1 cellular context compared by ENCODE assay signal in genomic region chr13:33817843-33818661, GRCh38.
A peak's percentile ranks its signal among the peaks of the same experiment; 100 is the strongest.
TF ChIP-seq lines count a peak whose summit lies in the region.

A gene with protein sequence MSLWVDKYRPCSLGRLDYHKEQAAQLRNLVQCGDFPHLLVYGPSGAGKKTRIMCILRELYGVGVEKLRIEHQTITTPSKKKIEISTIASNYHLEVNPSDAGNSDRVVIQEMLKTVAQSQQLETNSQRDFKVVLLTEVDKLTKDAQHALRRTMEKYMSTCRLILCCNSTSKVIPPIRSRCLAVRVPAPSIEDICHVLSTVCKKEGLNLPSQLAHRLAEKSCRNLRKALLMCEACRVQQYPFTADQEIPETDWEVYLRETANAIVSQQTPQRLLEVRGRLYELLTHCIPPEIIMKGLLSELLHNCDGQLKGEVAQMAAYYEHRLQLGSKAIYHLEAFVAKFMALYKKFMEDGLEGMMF (plus strand): TSS chr13:33818149. CDS start chr13:33818179, 30 bp downstream.

TF ChIP-seq in HepG2, 621 proteins besides CTCF, POLR2A, EP300 and RAD21 (continued from another document and continues in another):
- TF ChIP-seq NR2F6 (IDR thresholded peaks at IDR 0.05) (no peak), NR2F6 (CRISPR knock-in tag; IDR thresholded peaks at IDR 0.05) (peak; percentile 38; the same call in 1 of the 2 replicates), BRD4 (CRISPR knock-in tag; IDR thresholded peaks at IDR 0.05) (no peak), ZNF225 (CRISPR knock-in tag; IDR thresholded peaks at IDR 0.05) (no peak), ZNF724P (CRISPR knock-in tag; IDR thresholded peaks at IDR 0.05; ENCODE audit: borderline replicate concordance) (peak; percentile 95), SETDB1 (CRISPR knock-in tag; IDR thresholded peaks at IDR 0.05; ENCODE audit: borderline replicate concordance) (no peak), ZNF333 (CRISPR knock-in tag; IDR thresholded peaks at IDR 0.05; ENCODE audit: borderline replicate concordance) (0 out of 2 replicates have a peak, but pooled peaks have one; percentile 53), FOXK2 (IDR thresholded peaks at IDR 0.05) (no peak), RFXAP (CRISPR knock-in tag; IDR thresholded peaks at IDR 0.05; ENCODE audit: borderline replicate concordance) (peak; percentile 58; the same call in 1 of the 2 replicates), HBP1 (CRISPR knock-in tag; IDR thresholded peaks at IDR 0.05; ENCODE audit: low read depth) (peak; percentile 98), ZNF773 (CRISPR knock-in tag; IDR thresholded peaks at IDR 0.05; ENCODE audit: borderline replicate concordance) (no peak), ZNF792 (CRISPR knock-in tag; IDR thresholded peaks at IDR 0.05) (peak; percentile 63; the same call in 1 of the 2 replicates), PRMT3 (CRISPR knock-in tag; IDR thresholded peaks at IDR 0.05; ENCODE audit: borderline replicate concordance, low read depth) (no peak; the same call in 1 of the 2 replicates), ZNF335 (CRISPR knock-in tag; IDR thresholded peaks at IDR 0.05) (0 out of 2 replicates have a peak, but pooled peaks have one; percentile 26), MEIS1 (CRISPR knock-in tag; IDR thresholded peaks at IDR 0.05; ENCODE audit: borderline replicate concordance) (no peak), ETV6 (CRISPR knock-in tag; conservative IDR thresholded peaks at IDR 0.05) (peak; percentile 44; the same call in 1 of the 2 replicates), ZBTB21 (CRISPR knock-in tag; IDR thresholded peaks at IDR 0.05) (peak; percentile 88), ISX (CRISPR knock-in tag; conservative IDR thresholded peaks at IDR 0.05) (peak; percentile 62; the same call in 1 of the 2 replicates), ZNF10 (CRISPR knock-in tag; IDR thresholded peaks at IDR 0.05; ENCODE audit: borderline replicate concordance, low read depth) (no peak), UBTF (CRISPR knock-in tag; IDR thresholded peaks at IDR 0.05) (peak; percentile 39; the same call in 1 of the 2 replicates), ZNF24 (IDR thresholded peaks at IDR 0.05) (0 out of 2 replicates have a peak, but pooled peaks have one; percentile 38), ZFAT (CRISPR knock-in tag; conservative IDR thresholded peaks at IDR 0.05) (no peak; the same call in 1 of the 2 replicates), TOPORS (CRISPR knock-in tag; IDR thresholded peaks at IDR 0.05) (peak; percentile 79), ZNF34 (CRISPR knock-in tag; IDR thresholded peaks at IDR 0.05; ENCODE audit: borderline replicate concordance) (no peak), TAF1 (CRISPR knock-in tag; IDR thresholded peaks at IDR 0.05) (peak; percentile 70; the same call in 1 of the 2 replicates), ZNF577 (CRISPR knock-in tag; IDR thresholded peaks at IDR 0.05; ENCODE audit: borderline replicate concordance, low read depth) (no peak)
- TF ChIP-seq, protein P1, sequence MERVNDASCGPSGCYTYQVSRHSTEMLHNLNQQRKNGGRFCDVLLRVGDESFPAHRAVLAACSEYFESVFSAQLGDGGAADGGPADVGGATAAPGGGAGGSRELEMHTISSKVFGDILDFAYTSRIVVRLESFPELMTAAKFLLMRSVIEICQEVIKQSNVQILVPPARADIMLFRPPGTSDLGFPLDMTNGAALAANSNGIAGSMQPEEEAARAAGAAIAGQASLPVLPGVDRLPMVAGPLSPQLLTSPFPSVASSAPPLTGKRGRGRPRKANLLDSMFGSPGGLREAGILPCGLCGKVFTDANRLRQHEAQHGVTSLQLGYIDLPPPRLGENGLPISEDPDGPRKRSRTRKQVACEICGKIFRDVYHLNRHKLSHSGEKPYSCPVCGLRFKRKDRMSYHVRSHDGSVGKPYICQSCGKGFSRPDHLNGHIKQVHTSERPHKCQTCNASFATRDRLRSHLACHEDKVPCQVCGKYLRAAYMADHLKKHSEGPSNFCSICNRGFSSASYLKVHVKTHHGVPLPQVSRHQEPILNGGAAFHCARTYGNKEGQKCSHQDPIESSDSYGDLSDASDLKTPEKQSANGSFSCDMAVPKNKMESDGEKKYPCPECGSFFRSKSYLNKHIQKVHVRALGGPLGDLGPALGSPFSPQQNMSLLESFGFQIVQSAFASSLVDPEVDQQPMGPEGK (CRISPR knock-in tag; IDR thresholded peaks at IDR 0.05) = peak; percentile 65
- TF ChIP-seq, protein P2, sequence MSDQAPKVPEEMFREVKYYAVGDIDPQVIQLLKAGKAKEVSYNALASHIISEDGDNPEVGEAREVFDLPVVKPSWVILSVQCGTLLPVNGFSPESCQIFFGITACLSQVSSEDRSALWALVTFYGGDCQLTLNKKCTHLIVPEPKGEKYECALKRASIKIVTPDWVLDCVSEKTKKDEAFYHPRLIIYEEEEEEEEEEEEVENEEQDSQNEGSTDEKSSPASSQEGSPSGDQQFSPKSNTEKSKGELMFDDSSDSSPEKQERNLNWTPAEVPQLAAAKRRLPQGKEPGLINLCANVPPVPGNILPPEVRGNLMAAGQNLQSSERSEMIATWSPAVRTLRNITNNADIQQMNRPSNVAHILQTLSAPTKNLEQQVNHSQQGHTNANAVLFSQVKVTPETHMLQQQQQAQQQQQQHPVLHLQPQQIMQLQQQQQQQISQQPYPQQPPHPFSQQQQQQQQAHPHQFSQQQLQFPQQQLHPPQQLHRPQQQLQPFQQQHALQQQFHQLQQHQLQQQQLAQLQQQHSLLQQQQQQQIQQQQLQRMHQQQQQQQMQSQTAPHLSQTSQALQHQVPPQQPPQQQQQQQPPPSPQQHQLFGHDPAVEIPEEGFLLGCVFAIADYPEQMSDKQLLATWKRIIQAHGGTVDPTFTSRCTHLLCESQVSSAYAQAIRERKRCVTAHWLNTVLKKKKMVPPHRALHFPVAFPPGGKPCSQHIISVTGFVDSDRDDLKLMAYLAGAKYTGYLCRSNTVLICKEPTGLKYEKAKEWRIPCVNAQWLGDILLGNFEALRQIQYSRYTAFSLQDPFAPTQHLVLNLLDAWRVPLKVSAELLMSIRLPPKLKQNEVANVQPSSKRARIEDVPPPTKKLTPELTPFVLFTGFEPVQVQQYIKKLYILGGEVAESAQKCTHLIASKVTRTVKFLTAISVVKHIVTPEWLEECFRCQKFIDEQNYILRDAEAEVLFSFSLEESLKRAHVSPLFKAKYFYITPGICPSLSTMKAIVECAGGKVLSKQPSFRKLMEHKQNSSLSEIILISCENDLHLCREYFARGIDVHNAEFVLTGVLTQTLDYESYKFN (CRISPR knock-in tag; conservative IDR thresholded peaks at IDR 0.05) = 0 out of 2 replicates have a peak, but pooled peaks have one; percentile 23
- TF ChIP-seq, protein P3, sequence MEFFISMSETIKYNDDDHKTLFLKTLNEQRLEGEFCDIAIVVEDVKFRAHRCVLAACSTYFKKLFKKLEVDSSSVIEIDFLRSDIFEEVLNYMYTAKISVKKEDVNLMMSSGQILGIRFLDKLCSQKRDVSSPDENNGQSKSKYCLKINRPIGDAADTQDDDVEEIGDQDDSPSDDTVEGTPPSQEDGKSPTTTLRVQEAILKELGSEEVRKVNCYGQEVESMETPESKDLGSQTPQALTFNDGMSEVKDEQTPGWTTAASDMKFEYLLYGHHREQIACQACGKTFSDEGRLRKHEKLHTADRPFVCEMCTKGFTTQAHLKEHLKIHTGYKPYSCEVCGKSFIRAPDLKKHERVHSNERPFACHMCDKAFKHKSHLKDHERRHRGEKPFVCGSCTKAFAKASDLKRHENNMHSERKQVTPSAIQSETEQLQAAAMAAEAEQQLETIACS (CRISPR knock-in tag; IDR thresholded peaks at IDR 0.05) = peak; percentile 38; the same call in 1 of the 2 replicates
- TF ChIP-seq, protein P4, sequence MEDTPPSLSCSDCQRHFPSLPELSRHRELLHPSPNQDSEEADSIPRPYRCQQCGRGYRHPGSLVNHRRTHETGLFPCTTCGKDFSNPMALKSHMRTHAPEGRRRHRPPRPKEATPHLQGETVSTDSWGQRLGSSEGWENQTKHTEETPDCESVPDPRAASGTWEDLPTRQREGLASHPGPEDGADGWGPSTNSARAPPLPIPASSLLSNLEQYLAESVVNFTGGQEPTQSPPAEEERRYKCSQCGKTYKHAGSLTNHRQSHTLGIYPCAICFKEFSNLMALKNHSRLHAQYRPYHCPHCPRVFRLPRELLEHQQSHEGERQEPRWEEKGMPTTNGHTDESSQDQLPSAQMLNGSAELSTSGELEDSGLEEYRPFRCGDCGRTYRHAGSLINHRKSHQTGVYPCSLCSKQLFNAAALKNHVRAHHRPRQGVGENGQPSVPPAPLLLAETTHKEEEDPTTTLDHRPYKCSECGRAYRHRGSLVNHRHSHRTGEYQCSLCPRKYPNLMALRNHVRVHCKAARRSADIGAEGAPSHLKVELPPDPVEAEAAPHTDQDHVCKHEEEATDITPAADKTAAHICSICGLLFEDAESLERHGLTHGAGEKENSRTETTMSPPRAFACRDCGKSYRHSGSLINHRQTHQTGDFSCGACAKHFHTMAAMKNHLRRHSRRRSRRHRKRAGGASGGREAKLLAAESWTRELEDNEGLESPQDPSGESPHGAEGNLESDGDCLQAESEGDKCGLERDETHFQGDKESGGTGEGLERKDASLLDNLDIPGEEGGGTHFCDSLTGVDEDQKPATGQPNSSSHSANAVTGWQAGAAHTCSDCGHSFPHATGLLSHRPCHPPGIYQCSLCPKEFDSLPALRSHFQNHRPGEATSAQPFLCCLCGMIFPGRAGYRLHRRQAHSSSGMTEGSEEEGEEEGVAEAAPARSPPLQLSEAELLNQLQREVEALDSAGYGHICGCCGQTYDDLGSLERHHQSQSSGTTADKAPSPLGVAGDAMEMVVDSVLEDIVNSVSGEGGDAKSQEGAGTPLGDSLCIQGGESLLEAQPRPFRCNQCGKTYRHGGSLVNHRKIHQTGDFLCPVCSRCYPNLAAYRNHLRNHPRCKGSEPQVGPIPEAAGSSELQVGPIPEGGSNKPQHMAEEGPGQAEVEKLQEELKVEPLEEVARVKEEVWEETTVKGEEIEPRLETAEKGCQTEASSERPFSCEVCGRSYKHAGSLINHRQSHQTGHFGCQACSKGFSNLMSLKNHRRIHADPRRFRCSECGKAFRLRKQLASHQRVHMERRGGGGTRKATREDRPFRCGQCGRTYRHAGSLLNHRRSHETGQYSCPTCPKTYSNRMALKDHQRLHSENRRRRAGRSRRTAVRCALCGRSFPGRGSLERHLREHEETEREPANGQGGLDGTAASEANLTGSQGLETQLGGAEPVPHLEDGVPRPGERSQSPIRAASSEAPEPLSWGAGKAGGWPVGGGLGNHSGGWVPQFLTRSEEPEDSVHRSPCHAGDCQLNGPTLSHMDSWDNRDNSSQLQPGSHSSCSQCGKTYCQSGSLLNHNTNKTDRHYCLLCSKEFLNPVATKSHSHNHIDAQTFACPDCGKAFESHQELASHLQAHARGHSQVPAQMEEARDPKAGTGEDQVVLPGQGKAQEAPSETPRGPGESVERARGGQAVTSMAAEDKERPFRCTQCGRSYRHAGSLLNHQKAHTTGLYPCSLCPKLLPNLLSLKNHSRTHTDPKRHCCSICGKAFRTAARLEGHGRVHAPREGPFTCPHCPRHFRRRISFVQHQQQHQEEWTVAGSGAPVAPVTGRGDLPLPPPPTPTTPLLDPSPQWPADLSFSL (CRISPR knock-in tag; IDR thresholded peaks at IDR 0.05) = no peak
- TF ChIP-seq, protein P5, sequence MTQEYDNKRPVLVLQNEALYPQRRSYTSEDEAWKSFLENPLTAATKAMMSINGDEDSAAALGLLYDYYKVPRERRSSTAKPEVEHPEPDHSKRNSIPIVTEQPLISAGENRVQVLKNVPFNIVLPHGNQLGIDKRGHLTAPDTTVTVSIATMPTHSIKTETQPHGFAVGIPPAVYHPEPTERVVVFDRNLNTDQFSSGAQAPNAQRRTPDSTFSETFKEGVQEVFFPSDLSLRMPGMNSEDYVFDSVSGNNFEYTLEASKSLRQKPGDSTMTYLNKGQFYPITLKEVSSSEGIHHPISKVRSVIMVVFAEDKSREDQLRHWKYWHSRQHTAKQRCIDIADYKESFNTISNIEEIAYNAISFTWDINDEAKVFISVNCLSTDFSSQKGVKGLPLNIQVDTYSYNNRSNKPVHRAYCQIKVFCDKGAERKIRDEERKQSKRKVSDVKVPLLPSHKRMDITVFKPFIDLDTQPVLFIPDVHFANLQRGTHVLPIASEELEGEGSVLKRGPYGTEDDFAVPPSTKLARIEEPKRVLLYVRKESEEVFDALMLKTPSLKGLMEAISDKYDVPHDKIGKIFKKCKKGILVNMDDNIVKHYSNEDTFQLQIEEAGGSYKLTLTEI (CRISPR knock-in tag; conservative IDR thresholded peaks at IDR 0.05) = no peak
